23 cellular contexts compared by ENCODE assay signal in the genomic region with DNA sequence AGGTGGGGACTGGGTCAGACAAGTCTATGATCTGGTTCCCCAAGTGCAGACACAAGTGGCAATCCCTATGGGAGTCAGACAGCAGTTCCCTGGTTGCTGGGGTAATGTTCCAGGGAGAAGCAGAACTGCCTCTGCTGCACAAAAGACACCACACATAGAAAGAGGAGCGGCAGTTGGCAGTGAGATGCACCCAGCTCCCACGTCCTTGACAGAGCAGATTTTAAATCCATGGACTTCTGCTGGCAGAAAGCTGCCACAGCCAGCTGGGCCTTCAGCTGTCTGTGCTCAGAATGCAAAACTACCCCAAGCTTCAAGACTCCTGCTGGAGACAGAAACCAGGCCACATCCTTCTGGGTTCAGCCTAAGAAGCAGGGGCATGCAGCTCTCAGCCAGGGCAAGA.
"Had no signal": no experiment of that assay in that cellular context is flagged by ENCODE, and none has a peak within 500 bp of the region (broad histone marks: within the 10 kb centered on the region; RNA-seq: fewer than 3 reads in every experiment).

No MANE protein-coding gene starts in this region.

- H3K27ac ChIP-seq: adrenal gland, ascending aorta, body of pancreas, SK-N-MC had no signal

- H3K36me3 ChIP-seq: adrenal gland, ascending aorta had no signal

- H3K4me3 ChIP-seq: adrenal gland, ascending aorta, body of pancreas, SK-N-MC had no signal

- ATAC-seq: activated CD4-positive, CD25-positive, alpha-beta regulatory T cell treated with anti-CD3 and anti-CD28 coated beads, Interleukin-2, amount 50 U/mL, for 24 hours; activated CD8-positive, alpha-beta T cell treated with anti-CD3 and anti-CD28 coated beads, Interleukin-2, amount 10 ng/mL, durations not matched to agents 7 days and 5 days; body of pancreas; Panc1; Right ventricle myocardium inferior had no signal

- H3K27me3 ChIP-seq: adrenal gland, ascending aorta, body of pancreas had no signal

- DNase-seq: activated CD4-positive, alpha-beta T cell treated with anti-CD3 and anti-CD28 coated beads for 4 hours; activated CD8-positive, alpha-beta memory T cell treated with anti-CD3 and anti-CD28 coated beads, Interleukin-2, amount 50 U/mL, for 48 hours; activated CD8-positive, alpha-beta T cell treated with anti-CD3 and anti-CD28 coated beads, Interleukin-2, amount 10 ng/mL, durations not matched to agents 7 days and 5 days; activated naive CD4-positive, alpha-beta T cell treated with anti-CD3 and anti-CD28 coated beads, Interleukin-2, amount 50 U/mL, for 16 hours; activated naive CD8-positive, alpha-beta T cell treated with anti-CD3 and anti-CD28 coated beads, Interleukin-2, amount 10 ng/mL, durations not matched to agents 7 days and 5 days; activated T-cell treated with anti-CD3 and anti-CD28 coated beads, Interleukin-2, amount 50 U/mL, for 1 hour; adrenal gland; body of pancreas; KG1; NCI-H1092; NCI-H1417; NCI-H1930; NCI-H2171 treated with DMSO at 0.1 percent for 48 hours; NCI-H226; NCI-H526; NCI-H774; RPMI8226; T-helper 1 cell had no signal

- H3K4me1 ChIP-seq: ascending aorta, body of pancreas had no signal

- H3K9me3 ChIP-seq: body of pancreas had no signal
